9 cellular contexts compared by ENCODE assay signal in genomic region chr1:219567341-219567947, GRCh38. TPM values are rescaled to one million over a fixed set of nuclear protein-coding genes. Genes with fewer than 3 reads are reported as not detected.
A peak's percentile ranks its signal among the peaks of the same experiment; 100 is the strongest.
DNase-seq lines count a peak whose midpoint lies in the region; ATAC-seq, FAIRE-seq and TF ChIP-seq lines count a peak whose summit lies in the region.
"Had no signal": no experiment of that assay in that cellular context is flagged by ENCODE, and none has a peak within 500 bp of the region (broad histone marks: within the 10 kb centered on the region; RNA-seq: fewer than 3 reads in every experiment).

No MANE protein-coding gene starts in this region.

- H3K36me3 ChIP-seq in right lobe of liver, result no peaks in the 10 kb centered on the region
- no peaks in the 10 kb centered on the region for H3K36me3 ChIP-seq in effector memory CD4-positive, alpha-beta T cell (ENCODE audit: control insufficient read depth, insufficient read depth, low read length)

- whole genome bisulfite sequencing in right lobe of liver (ENCODE audit: insufficient coverage, low coverage, low lambda C conversion rate, missing lambda C conversion rate), result 43% methylated on average over 4 of the region's 4 CpGs

- no peak for TF ChIP-seq POLR2A in right lobe of liver (IDR thresholded peaks at IDR 0.05)
- TF ChIP-seq POLR2A in GM12891 (IDR thresholded peaks at IDR 0.05; ENCODE audit: low read depth, low read length), result no peak

- no peak overlapping the region for H3K27ac ChIP-seq in right lobe of liver
- H3K27ac ChIP-seq in effector memory CD4-positive, alpha-beta T cell (ENCODE audit: insufficient read depth, low read length, poor library complexity, severe bottlenecking), result no peak overlapping the region

- H3K9me3 ChIP-seq in right lobe of liver, result no peaks in the 10 kb centered on the region
- no peaks in the 10 kb centered on the region for H3K9me3 ChIP-seq in effector memory CD4-positive, alpha-beta T cell (ENCODE audit: control insufficient read depth, low read length)

- no peaks in the 10 kb centered on the region for H3K4me1 ChIP-seq in right lobe of liver
- H3K4me1 ChIP-seq in effector memory CD4-positive, alpha-beta T cell (ENCODE audit: control insufficient read depth, insufficient read depth, low read length, poor library complexity, severe bottlenecking), result no peaks in the 10 kb centered on the region

- intact Hi-C loops in right lobe of liver (cut with DNase I), result no loop called here

- no peak for FAIRE-seq in GM12891 (lab: Jason Lieb, UNC)

- in situ Hi-C loops in astrocyte of the spinal cord (cut with HindIII; ENCODE audit: low sequenced_read_pairs), result no loop called here

- DNase-seq in DMS53 treated with DMSO at 0.1 percent for 48 hours (lab: John Stamatoyannopoulos, UW; ENCODE audit: unreplicated experiment), result peak; percentile 76
- peak; percentile 57 for DNase-seq in H4 (ENCODE audit: low spot score)
- DNase-seq in NCI-H1436 treated with DMSO at 0.1 percent for 48 hours (lab: John Stamatoyannopoulos, UW), result peak; percentile 45
- DNase-seq in astrocyte of the spinal cord (ENCODE audit: low read depth, low spot score), result peak; percentile 71
- DNase-seq in right lobe of liver, result no peak
- no peak for DNase-seq in activated naive CD4-positive, alpha-beta T cell treated with Interleukin-2 at 50 U/mL for 16 hours
- DNase-seq in GM12891 (ENCODE audit: insufficient read length, low spot score), result no peak
- DNase-seq in effector memory CD4-positive, alpha-beta T cell, result no peak

- H3K4me3 ChIP-seq in astrocyte of the spinal cord (ENCODE audit: low read depth, low read length) (no peak overlapping the region), right lobe of liver (no peak overlapping the region)
- no peak overlapping the region for H3K4me3 ChIP-seq in effector memory CD4-positive, alpha-beta T cell (ENCODE audit: insufficient read depth, low read depth, low read length, poor library complexity, severe bottlenecking)

- no peaks in the 10 kb centered on the region for H3K27me3 ChIP-seq in right lobe of liver
- H3K27me3 ChIP-seq in effector memory CD4-positive, alpha-beta T cell (replicated peaks; ENCODE audit: control insufficient read depth, insufficient read depth, low read length, poor library complexity, severe bottlenecking), result no peaks in the 10 kb centered on the region

- peak; percentile 71 to 91 (median 79) for ATAC-seq in right lobe of liver

- TF ChIP-seq CTCF in astrocyte of the spinal cord (IDR thresholded peaks at IDR 0.05; ENCODE audit: low read depth, low read length) (peak; percentile 70), right lobe of liver (IDR thresholded peaks at IDR 0.05) (peak; percentile 52 to 70 (median 56))

TF ChIP-seq in GM12891, 5 proteins besides CTCF, POLR2A, EP300 and RAD21:
- TF ChIP-seq SPI1 (IDR thresholded peaks at IDR 0.05; ENCODE audit: low read depth, low read length) (no peak), PAX5 (IDR thresholded peaks at IDR 0.05; ENCODE audit: insufficient read depth, low read length, severe bottlenecking) (no peak), POLR2AphosphoS5 (IDR thresholded peaks at IDR 0.05; ENCODE audit: low read depth, low read length) (no peak), POU2F2 (IDR thresholded peaks at IDR 0.05; ENCODE audit: low read depth, low read length) (no peak), TAF1 (IDR thresholded peaks at IDR 0.05; ENCODE audit: low read depth, low read length) (no peak)

RNA-seq across cellular contexts. Expression of gene ZC3H11B, which starts 45.5 kb away (rescaled TPM):
- 0.23 TPM in 1 of 2 replicates, not detected in the other for total RNA-seq in H4 (2014; rRNA removed; shearing (Covaris generic))
- under 1 TPM in 3 of 6 experiments, not detected in 3; 0.12 to 0.37 (median 0.23) TPM for total RNA-seq in right lobe of liver
- polyA plus RNA-seq in GM12891 (2012; ENCODE audit: low read depth, missing spikeins), result 0.06 TPM
- polyA plus RNA-seq: IgD-negative memory B cell had no signal

Comparison
In these comparisons a context has a peak if more than half of its experiments do, and no peak if none do; other contexts are left out.
1. DNase-seq: peak in DMS53 treated with DMSO at 0.1 percent for 48 hours (single experiment), H4 (single experiment), NCI-H1436 treated with DMSO at 0.1 percent for 48 hours (single experiment) and astrocyte of the spinal cord (single experiment); none in right lobe of liver (0 of 3), activated naive CD4-positive, alpha-beta T cell treated with Interleukin-2 at 50 U/mL for 16 hours (single experiment), GM12891 (single experiment) and effector memory CD4-positive, alpha-beta T cell (0 of 3).